In the genomic region with DNA sequence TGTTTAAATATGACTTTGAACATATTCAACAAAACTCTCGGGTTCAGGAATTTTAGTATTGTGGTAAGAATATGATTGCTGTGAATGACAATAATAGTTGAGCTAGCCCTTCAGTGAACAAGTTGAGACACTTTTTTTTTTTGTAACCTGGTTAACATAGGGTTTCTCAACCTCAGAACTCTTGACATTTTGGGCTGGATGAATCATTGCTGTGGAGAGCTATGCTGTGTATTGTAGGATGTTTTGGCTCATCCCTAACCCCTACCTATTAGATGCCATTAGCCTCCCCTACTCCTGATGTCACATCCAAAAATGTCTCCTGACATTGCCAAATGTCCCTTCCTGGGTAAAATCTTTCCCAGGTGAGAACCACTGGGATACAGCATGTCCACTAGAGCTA, we compare ENCODE assay signal across 12 cellular contexts.
DNase-seq lines count a peak whose midpoint lies in the region; ATAC-seq, FAIRE-seq and TF ChIP-seq lines count a peak whose summit lies in the region.
"Had no signal": no experiment of that assay in that cellular context is flagged by ENCODE, and none has a peak within 500 bp of the region (broad histone marks: within the 10 kb centered on the region; RNA-seq: fewer than 3 reads in every experiment).

No MANE protein-coding gene starts in this region.

- H3K9me3 ChIP-seq in RWPE2 (ENCODE audit: severe bottlenecking), result no peaks in the 10 kb centered on the region
- no peaks in the 10 kb centered on the region for H3K9me3 ChIP-seq in effector memory CD4-positive, alpha-beta T cell (ENCODE audit: control insufficient read depth, low read length)

- no peak for TF ChIP-seq CTCF in RWPE2 (IDR thresholded peaks at IDR 0.05; ENCODE audit: poor library complexity, severe bottlenecking)

- H3K36me3 Mint-ChIP-seq in activated T-cell treated with anti-CD3 and anti-CD28 coated beads, Interleukin-2, amount 50 U/mL, for 72 hours (ENCODE audit: insufficient read depth in 2 of 2), result peaks cover 0 to 2% of the 10 kb centered on the region in 2 donors
- no peaks in the 10 kb centered on the region for H3K36me3 Mint-ChIP-seq in stimulated activated naive CD8-positive, alpha-beta T cell treated with anti-CD3 and anti-CD28 coated beads, Interleukin-15, Interleukin-2, amounts not matched to agents 100 ng/mL and 50 ng/mL, for 24 hours (ENCODE audit: low read depth)

- no peak for FAIRE-seq in RCC 7860 (lab: Jason Lieb, UNC)
- FAIRE-seq: endothelial cell of umbilical vein had no signal

- H3K36me3 ChIP-seq in RWPE2 (ENCODE audit: low read depth), result no peaks in the 10 kb centered on the region
- H3K36me3 ChIP-seq in effector memory CD4-positive, alpha-beta T cell (ENCODE audit: control insufficient read depth, insufficient read depth, low read length), result no peaks in the 10 kb centered on the region

- peaks cover 0 to 2% of the 10 kb centered on the region in 2 donors for H3K9me3 Mint-ChIP-seq in activated T-cell treated with anti-CD3 and anti-CD28 coated beads, Interleukin-2, amount 50 U/mL, for 72 hours
- no peaks in the 10 kb centered on the region for H3K9me3 Mint-ChIP-seq in stimulated activated naive CD8-positive, alpha-beta T cell treated with anti-CD3 and anti-CD28 coated beads, Interleukin-15, Interleukin-2, amounts not matched to agents 100 ng/mL and 50 ng/mL, for 24 hours

- H3K4me1 Mint-ChIP-seq in activated T-cell treated with anti-CD3 and anti-CD28 coated beads, Interleukin-2, amount 50 U/mL, for 72 hours (ENCODE audit: low read depth), result peaks cover 93% of the 10 kb centered on the region
- peaks cover 95% of the 10 kb centered on the region for H3K4me1 Mint-ChIP-seq in stimulated activated naive CD8-positive, alpha-beta T cell treated with anti-CD3 and anti-CD28 coated beads, Interleukin-15, Interleukin-2, amounts not matched to agents 100 ng/mL and 50 ng/mL, for 24 hours (ENCODE audit: low read depth)

- H3K4me3 Mint-ChIP-seq in activated T-cell treated with anti-CD3 and anti-CD28 coated beads, Interleukin-2, amount 50 U/mL, for 72 hours, result peak overlapping the region; percentile 58 to 78
- peak overlapping the region; percentile 78 for H3K4me3 Mint-ChIP-seq in stimulated activated naive CD8-positive, alpha-beta T cell treated with anti-CD3 and anti-CD28 coated beads, Interleukin-15, Interleukin-2, amounts not matched to agents 100 ng/mL and 50 ng/mL, for 24 hours

- DNase-seq in activated T-cell treated with anti-CD3 and anti-CD28 coated beads, Interleukin-2, amount 50 U/mL, for 72 hours, result peak; percentile 34 to 39
- DNase-seq in activated T-cell treated with anti-CD3 and anti-CD28 coated beads for 4 hours, result no peak
- DNase-seq in RWPE2 (ENCODE audit: low spot score), result no peak
- no peak for DNase-seq in effector memory CD4-positive, alpha-beta T cell
- no peak for DNase-seq in RCC 7860 (ENCODE audit: low spot score)
- no peak for DNase-seq in cerebellar cortex (ENCODE audit: low spot score)
- DNase-seq: hippocampal formation, NCI-H2029 treated with DMSO at 0.1 percent for 48 hours, SW 1271 had no signal

- peak; percentile 70 to 73 for ATAC-seq in activated T-cell treated with anti-CD3 and anti-CD28 coated beads, Interleukin-2, amount 50 U/mL, for 72 hours (replicated peaks in 1 of 2)
- ATAC-seq in RWPE2 (ENCODE audit: low read depth), result peak; percentile 71
- ATAC-seq in HG03095 (IDR thresholded peaks at IDR 0.05; ENCODE audit: unreplicated experiment), result no peak

- H3K27me3 Mint-ChIP-seq in activated T-cell treated with anti-CD3 and anti-CD28 coated beads, Interleukin-2, amount 50 U/mL, for 72 hours (ENCODE audit: low read depth), result no peaks in the 10 kb centered on the region
- no peaks in the 10 kb centered on the region for H3K27me3 Mint-ChIP-seq in stimulated activated naive CD8-positive, alpha-beta T cell treated with anti-CD3 and anti-CD28 coated beads, Interleukin-15, Interleukin-2, amounts not matched to agents 100 ng/mL and 50 ng/mL, for 24 hours

- peak overlapping the region; percentile 97 for H3K27ac Mint-ChIP-seq in activated T-cell treated with anti-CD3 and anti-CD28 coated beads, Interleukin-2, amount 50 U/mL, for 72 hours
- peak overlapping the region; percentile 90 for H3K27ac Mint-ChIP-seq in stimulated activated naive CD8-positive, alpha-beta T cell treated with anti-CD3 and anti-CD28 coated beads, Interleukin-15, Interleukin-2, amounts not matched to agents 100 ng/mL and 50 ng/mL, for 24 hours

- H3K27me3 ChIP-seq in RWPE2 (ENCODE audit: insufficient read depth, poor library complexity, severe bottlenecking), result no peaks in the 10 kb centered on the region
- no peaks in the 10 kb centered on the region for H3K27me3 ChIP-seq in effector memory CD4-positive, alpha-beta T cell (replicated peaks; ENCODE audit: control insufficient read depth, insufficient read depth, low read length, poor library complexity, severe bottlenecking)

- H3K4me1 ChIP-seq in RWPE2 (ENCODE audit: insufficient read depth, poor library complexity, severe bottlenecking), result peaks cover 27% of the 10 kb centered on the region
- H3K4me1 ChIP-seq in effector memory CD4-positive, alpha-beta T cell (ENCODE audit: control insufficient read depth, insufficient read depth, low read length, poor library complexity, severe bottlenecking), result peaks cover 59% of the 10 kb centered on the region

- no peak overlapping the region for H3K4me3 ChIP-seq in RWPE2 (ENCODE audit: severe bottlenecking)
- H3K4me3 ChIP-seq in effector memory CD4-positive, alpha-beta T cell (ENCODE audit: insufficient read depth, low read depth, low read length, poor library complexity, severe bottlenecking), result no peak overlapping the region

- H3K27ac ChIP-seq in RWPE2 (ENCODE audit: poor library complexity, severe bottlenecking), result no peak overlapping the region
- H3K27ac ChIP-seq in effector memory CD4-positive, alpha-beta T cell (ENCODE audit: insufficient read depth, low read length, poor library complexity, severe bottlenecking), result peak overlapping the region; percentile 80

Comparison
In these comparisons a context has a peak if more than half of its experiments do, and no peak if none do; other contexts are left out.
1. DNase-seq: peak in activated T-cell treated with anti-CD3 and anti-CD28 coated beads, Interleukin-2, amount 50 U/mL, for 72 hours (2 of 2); none in activated T-cell treated with anti-CD3 and anti-CD28 coated beads for 4 hours (single experiment), RWPE2 (single experiment), effector memory CD4-positive, alpha-beta T cell (0 of 3), RCC 7860 (single experiment) and cerebellar cortex (single experiment).